ENCODE assay signal across 1 cellular context in genomic region chr10:23096814-23097549, GRCh38.
TF ChIP-seq lines count a peak whose summit lies in the region.

No MANE protein-coding gene starts in this region.

TF ChIP-seq in HepG2, 621 proteins besides CTCF, POLR2A, EP300 and RAD21:
- no peak for TF ChIP-seq ZNF142 (CRISPR knock-in tag; IDR thresholded peaks at IDR 0.05)
- TF ChIP-seq MEIS2 (CRISPR knock-in tag; IDR thresholded peaks at IDR 0.05) = no peak
- TF ChIP-seq GRHL1 (CRISPR knock-in tag; conservative IDR thresholded peaks at IDR 0.05) = no peak
- no peak for TF ChIP-seq CBX1 (IDR thresholded peaks at IDR 0.05; ENCODE audit: low read depth)
- peak; percentile 32; the same call in 1 of the 2 replicates for TF ChIP-seq CEBPB (IDR thresholded peaks at IDR 0.05; ENCODE audit: borderline replicate concordance, low read depth, low read length)
- peak; percentile 99 for TF ChIP-seq ZNF564 (CRISPR knock-in tag; IDR thresholded peaks at IDR 0.05)
- TF ChIP-seq FOXA3 (CRISPR knock-in tag; IDR thresholded peaks at IDR 0.05) = no peak
- no peak for TF ChIP-seq ZNF138 (CRISPR knock-in tag; IDR thresholded peaks at IDR 0.05; ENCODE audit: low read depth)
- TF ChIP-seq CREM (IDR thresholded peaks at IDR 0.05) = no peak
- TF ChIP-seq CREM (CRISPR knock-in tag; IDR thresholded peaks at IDR 0.05) = no peak
- TF ChIP-seq CEBPG (CRISPR knock-in tag; IDR thresholded peaks at IDR 0.05) = peak; percentile 30; the same call in 1 of the 2 replicates
- no peak for TF ChIP-seq AGO1 (IDR thresholded peaks at IDR 0.05; ENCODE audit: low read depth, low read length, poor library complexity, severe bottlenecking)
- TF ChIP-seq ZNF160 (CRISPR knock-in tag; IDR thresholded peaks at IDR 0.05) = no peak
- TF ChIP-seq ZSCAN22 (CRISPR knock-in tag; IDR thresholded peaks at IDR 0.05) = no peak
- TF ChIP-seq RNF219 (CRISPR knock-in tag; IDR thresholded peaks at IDR 0.05) = no peak
- TF ChIP-seq ZNF280D (CRISPR knock-in tag; IDR thresholded peaks at IDR 0.05) = peak; percentile 60; the same call in 1 of the 2 replicates
- no peak for TF ChIP-seq ZFP1 (CRISPR knock-in tag; IDR thresholded peaks at IDR 0.05)
TF ChIP-seq in HepG2: peak in this region for 4.
